Comparison of ENCODE assay signal across 9 cellular contexts in the genomic region with DNA sequence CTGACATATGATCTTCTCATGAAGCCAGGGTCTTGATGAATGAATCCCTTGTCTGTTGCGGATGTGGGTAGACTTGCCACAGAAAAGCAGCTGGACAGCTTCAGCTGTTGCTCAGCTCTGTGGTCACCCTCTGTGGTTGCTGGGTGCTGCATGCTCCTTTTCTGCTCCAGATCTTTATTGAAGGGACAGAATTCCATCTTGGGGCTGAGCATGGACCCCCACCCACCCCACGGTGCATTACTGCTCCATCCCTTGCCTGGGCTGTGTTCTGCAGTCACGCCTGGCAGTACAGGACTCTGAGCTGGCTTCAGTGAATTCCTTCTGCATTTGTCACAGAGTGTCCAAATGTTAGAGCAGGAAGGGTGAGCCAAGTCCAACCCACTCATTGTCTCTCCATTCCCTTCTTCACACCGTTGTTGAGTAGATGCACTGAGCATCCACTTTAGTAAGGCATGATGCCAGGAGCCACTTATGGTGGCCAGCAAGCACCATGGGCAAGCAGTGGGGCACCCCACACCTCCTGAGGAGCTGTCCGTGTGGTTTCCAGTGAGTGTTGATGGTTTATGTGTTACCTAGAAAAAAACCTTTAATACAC. TPM values are rescaled to one million over a fixed set of nuclear protein-coding genes. Genes with fewer than 3 reads are reported as not detected.
A peak's percentile ranks its signal among the peaks of the same experiment; 100 is the strongest.
DNase-seq lines count a peak whose midpoint lies in the region; ATAC-seq and TF ChIP-seq lines count a peak whose summit lies in the region.
"Had no signal": no experiment of that assay in that cellular context is flagged by ENCODE, and none has a peak within 500 bp of the region (broad histone marks: within the 10 kb centered on the region; RNA-seq: fewer than 3 reads in every experiment).

No MANE protein-coding gene starts in this region.

- H2AFZ ChIP-seq in PC-9 = no peak overlapping the region

- intact Hi-C loops in PC-9 (cut with micrococcal nuclease; ENCODE audit: unreplicated experiment) (no loop called here), stomach (cut with DNase I; ENCODE audit: low total_unique reads) (no loop called here), left colon (cut with DNase I, micrococcal nuclease) (no loop called here)

- no peaks in the 10 kb centered on the region for H3K27me3 ChIP-seq in PC-9 (ENCODE audit: insufficient read depth, low read depth)
- H3K27me3 ChIP-seq in stomach = no peaks in the 10 kb centered on the region

- peaks cover 30% of the 10 kb centered on the region for H3K4me1 ChIP-seq in PC-9 (replicated peaks; ENCODE audit: insufficient read depth)
- peaks cover 0 to 23% (median under 1%) of the 10 kb centered on the region in 4 donors for H3K4me1 ChIP-seq in stomach

- DNase-seq in PC-9 (peak; percentile 69 to 81), fibroblast of peridontal ligament (ENCODE audit: extremely low read depth) (peak; percentile 83), retinal pigment epithelial cell (ENCODE audit: low read depth) (peak; percentile 69), stomach (no peak), left colon (no peak)
- no peak for DNase-seq in activated CD4-positive, alpha-beta T cell treated with anti-CD3 and anti-CD28 coated beads for 48 hours
- DNase-seq: activated CD4-positive, alpha-beta T cell treated with anti-CD3 and anti-CD28 coated beads for 4 hours had no signal

- H3K4me3 ChIP-seq in PC-9 (no peak overlapping the region), retinal pigment epithelial cell (ENCODE audit: low read length) (no peak overlapping the region), stomach (no peak overlapping the region)

- no peaks in the 10 kb centered on the region for H3K9me3 ChIP-seq in PC-9 (ENCODE audit: insufficient read depth, low read depth)
- H3K9me3 ChIP-seq in stomach = no peaks in the 10 kb centered on the region

- H3K79me2 ChIP-seq in PC-9 (ENCODE audit: low read depth) = no peaks in the 10 kb centered on the region

- CTCF ChIA-PET in PC-9 (lab: Charles Lee) = interaction anchor here (0.6 kb wide), 1 partner anchor 38 kb away, joined by 3 read pairs; no protein-coding TSS in a partner anchor

- POLR2A ChIA-PET in PC-9 (lab: Charles Lee; ENCODE audit: unreplicated experiment) = interaction anchor here (0.6 to 0.7 kb wide), 2 partner anchors 8 to 56 kb away, joined by 3 read pairs; no protein-coding TSS in a partner anchor

- H4K20me1 ChIP-seq in PC-9 (ENCODE audit: insufficient read depth) = no peaks in the 10 kb centered on the region

- H3K27ac ChIP-seq in PC-9 (peak overlapping the region; percentile 46), stomach (no peak overlapping the region)

- H3F3A ChIP-seq in PC-9 (ENCODE audit: insufficient read depth, low read depth) = 0 out of 2 replicates have a peak, but pooled peaks cover 7% of the 10 kb centered on the region

- ATAC-seq in GM21825 (IDR thresholded peaks at IDR 0.05; ENCODE audit: unreplicated experiment) (peak; percentile 30), HG02642 (IDR thresholded peaks at IDR 0.05; ENCODE audit: poor library complexity, unreplicated experiment) (no peak), left colon (no peak)

- TF ChIP-seq POLR2A in stomach (IDR thresholded peaks at IDR 0.05) = no peak

- BruUV-seq in PC-9 (replicated peaks; lab: Mats Ljungman, UMichigan) = no TSS peak

- no peak for TF ChIP-seq CTCF in PC-9 (conservative IDR thresholded peaks at IDR 0.05)
- no peak for TF ChIP-seq CTCF in retinal pigment epithelial cell (conservative IDR thresholded peaks at IDR 0.05; ENCODE audit: low read depth, low read length)
- TF ChIP-seq CTCF in stomach (IDR thresholded peaks at IDR 0.05) = no peak

- no peaks in the 10 kb centered on the region for H3K36me3 ChIP-seq in PC-9 (ENCODE audit: low read depth)
- no peaks in the 10 kb centered on the region for H3K36me3 ChIP-seq in stomach

- TF ChIP-seq EP300 in stomach (IDR thresholded peaks at IDR 0.05) = no peak

- H3K9me2 ChIP-seq in PC-9 (ENCODE audit: insufficient read depth) = no peaks in the 10 kb centered on the region

- 41 to 59% (median 50%) methylated on average over 5 of the region's 5 CpGs for WGBS in stomach, 5 donors

- peak overlapping the region; percentile 61 for H3K4me2 ChIP-seq in PC-9

RNA-seq across cellular contexts. Expression of a gene that starts 14.5 kb away (rescaled TPM):
- total RNA-seq in PC-9 (2021) = 24.3 and 30.6 TPM in 2 replicates
- total RNA-seq in stomach = 10 to 100 TPM in 3 of 5 donors, 1 to 10 TPM in 2; 2.3 to 49.6 (median 17.0) TPM
- polyA plus RNA-seq in stomach = 10 to 100 TPM in 1 of 3 donors, 1 to 10 TPM in 2; 2.7 to 10.3 (median 6.4) TPM
- total RNA-seq in left colon = 10 to 100 TPM; 19.7 to 28.0 TPM

Comparison
In these comparisons a context has a peak if more than half of its experiments do, and no peak if none do; other contexts are left out.
1. DNase-seq: peak in PC-9 (2 of 2), fibroblast of peridontal ligament (single experiment) and retinal pigment epithelial cell (single experiment); none in stomach (single experiment), activated CD4-positive, alpha-beta T cell treated with anti-CD3 and anti-CD28 coated beads for 48 hours (single experiment) and left colon (0 of 2).